In genomic region chr20:8126190-8126589, GRCh38 we compare ENCODE assay signal across 1 cellular context.
TF ChIP-seq lines count a peak whose summit lies in the region.

No MANE protein-coding gene starts in this region.

TF ChIP-seq in GM23338, 12 proteins besides CTCF, POLR2A, EP300 and RAD21 (continued from another document):
- no peak for TF ChIP-seq REST (IDR thresholded peaks at IDR 0.05; ENCODE audit: unreplicated experiment)
- TF ChIP-seq, protein P1, sequence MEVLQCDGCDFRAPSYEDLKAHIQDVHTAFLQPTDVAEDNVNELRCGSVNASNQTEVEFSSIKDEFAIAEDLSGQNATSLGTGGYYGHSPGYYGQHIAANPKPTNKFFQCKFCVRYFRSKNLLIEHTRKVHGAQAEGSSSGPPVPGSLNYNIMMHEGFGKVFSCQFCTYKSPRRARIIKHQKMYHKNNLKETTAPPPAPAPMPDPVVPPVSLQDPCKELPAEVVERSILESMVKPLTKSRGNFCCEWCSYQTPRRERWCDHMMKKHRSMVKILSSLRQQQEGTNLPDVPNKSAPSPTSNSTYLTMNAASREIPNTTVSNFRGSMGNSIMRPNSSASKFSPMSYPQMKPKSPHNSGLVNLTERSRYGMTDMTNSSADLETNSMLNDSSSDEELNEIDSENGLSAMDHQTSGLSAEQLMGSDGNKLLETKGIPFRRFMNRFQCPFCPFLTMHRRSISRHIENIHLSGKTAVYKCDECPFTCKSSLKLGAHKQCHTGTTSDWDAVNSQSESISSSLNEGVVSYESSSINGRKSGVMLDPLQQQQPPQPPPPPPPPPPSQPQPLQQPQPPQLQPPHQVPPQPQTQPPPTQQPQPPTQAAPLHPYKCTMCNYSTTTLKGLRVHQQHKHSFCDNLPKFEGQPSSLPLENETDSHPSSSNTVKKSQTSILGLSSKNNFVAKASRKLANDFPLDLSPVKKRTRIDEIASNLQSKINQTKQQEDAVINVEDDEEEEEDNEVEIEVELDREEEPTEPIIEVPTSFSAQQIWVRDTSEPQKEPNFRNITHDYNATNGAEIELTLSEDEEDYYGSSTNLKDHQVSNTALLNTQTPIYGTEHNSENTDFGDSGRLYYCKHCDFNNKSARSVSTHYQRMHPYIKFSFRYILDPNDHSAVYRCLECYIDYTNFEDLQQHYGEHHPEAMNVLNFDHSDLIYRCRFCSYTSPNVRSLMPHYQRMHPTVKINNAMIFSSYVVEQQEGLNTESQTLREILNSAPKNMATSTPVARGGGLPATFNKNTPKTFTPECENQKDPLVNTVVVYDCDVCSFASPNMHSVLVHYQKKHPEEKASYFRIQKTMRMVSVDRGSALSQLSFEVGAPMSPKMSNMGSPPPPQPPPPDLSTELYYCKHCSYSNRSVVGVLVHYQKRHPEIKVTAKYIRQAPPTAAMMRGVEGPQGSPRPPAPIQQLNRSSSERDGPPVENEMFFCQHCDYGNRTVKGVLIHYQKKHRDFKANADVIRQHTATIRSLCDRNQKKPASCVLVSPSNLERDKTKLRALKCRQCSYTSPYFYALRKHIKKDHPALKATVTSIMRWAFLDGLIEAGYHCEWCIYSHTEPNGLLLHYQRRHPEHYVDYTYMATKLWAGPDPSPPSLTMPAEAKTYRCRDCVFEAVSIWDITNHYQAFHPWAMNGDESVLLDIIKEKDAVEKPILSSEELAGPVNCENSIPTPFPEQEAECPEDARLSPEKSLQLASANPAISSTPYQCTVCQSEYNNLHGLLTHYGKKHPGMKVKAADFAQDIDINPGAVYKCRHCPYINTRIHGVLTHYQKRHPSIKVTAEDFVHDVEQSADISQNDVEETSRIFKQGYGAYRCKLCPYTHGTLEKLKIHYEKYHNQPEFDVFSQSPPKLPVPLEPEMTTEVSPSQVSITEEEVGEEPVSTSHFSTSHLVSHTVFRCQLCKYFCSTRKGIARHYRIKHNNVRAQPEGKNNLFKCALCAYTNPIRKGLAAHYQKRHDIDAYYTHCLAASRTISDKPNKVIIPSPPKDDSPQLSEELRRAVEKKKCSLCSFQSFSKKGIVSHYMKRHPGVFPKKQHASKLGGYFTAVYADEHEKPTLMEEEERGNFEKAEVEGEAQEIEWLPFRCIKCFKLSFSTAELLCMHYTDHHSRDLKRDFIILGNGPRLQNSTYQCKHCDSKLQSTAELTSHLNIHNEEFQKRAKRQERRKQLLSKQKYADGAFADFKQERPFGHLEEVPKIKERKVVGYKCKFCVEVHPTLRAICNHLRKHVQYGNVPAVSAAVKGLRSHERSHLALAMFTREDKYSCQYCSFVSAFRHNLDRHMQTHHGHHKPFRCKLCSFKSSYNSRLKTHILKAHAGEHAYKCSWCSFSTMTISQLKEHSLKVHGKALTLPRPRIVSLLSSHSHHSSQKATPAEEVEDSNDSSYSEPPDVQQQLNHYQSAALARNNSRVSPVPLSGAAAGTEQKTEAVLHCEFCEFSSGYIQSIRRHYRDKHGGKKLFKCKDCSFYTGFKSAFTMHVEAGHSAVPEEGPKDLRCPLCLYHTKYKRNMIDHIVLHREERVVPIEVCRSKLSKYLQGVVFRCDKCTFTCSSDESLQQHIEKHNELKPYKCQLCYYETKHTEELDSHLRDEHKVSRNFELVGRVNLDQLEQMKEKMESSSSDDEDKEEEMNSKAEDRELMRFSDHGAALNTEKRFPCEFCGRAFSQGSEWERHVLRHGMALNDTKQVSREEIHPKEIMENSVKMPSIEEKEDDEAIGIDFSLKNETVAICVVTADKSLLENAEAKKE (CRISPR knock-in tag; IDR thresholded peaks at IDR 0.05): no peak
- TF ChIP-seq ETS1 (IDR thresholded peaks at IDR 0.05): no peak
- TF ChIP-seq POLR2AphosphoS5 (IDR thresholded peaks at IDR 0.05; ENCODE audit: low read depth): no peak
- no peak for TF ChIP-seq EZH2 (IDR thresholded peaks at IDR 0.05; ENCODE audit: low read depth, unreplicated experiment)
- TF ChIP-seq ZNF331 (CRISPR knock-in tag; IDR thresholded peaks at IDR 0.05; ENCODE audit: low read depth): no peak
- no peak for TF ChIP-seq NANOG (IDR thresholded peaks at IDR 0.05; ENCODE audit: borderline replicate concordance)
- TF ChIP-seq CREB1 (CRISPR knock-in tag; IDR thresholded peaks at IDR 0.05; ENCODE audit: low read depth): no peak
- no peak for TF ChIP-seq EZH2phosphoT487 (IDR thresholded peaks at IDR 0.05; ENCODE audit: unreplicated experiment)
